19 cellular contexts compared by ENCODE assay signal in the genomic region with DNA sequence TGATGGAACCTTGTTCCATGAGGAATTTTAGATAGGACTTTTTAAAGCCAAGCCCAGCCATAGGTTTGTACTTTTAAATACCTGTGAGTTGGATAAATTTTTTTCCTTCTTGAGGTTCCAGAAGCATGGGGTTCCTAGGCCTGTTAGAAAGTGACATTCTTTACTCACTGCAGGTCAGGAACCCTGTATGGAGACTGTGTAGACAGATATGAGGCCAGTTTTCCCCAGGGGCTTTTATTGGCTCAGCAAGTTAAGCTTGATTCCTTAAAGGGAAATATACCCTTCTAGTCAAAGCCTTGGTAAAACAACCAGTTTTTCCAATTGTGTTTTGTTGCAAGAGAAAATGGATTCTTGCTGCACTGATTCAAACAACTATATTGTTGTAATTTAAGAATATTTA. TPM values are rescaled to one million over a fixed set of nuclear protein-coding genes. Genes with fewer than 3 reads are reported as not detected.
DNase-seq lines count a peak whose midpoint lies in the region; ATAC-seq and TF ChIP-seq lines count a peak whose summit lies in the region.
"Had no signal": no experiment of that assay in that cellular context is flagged by ENCODE, and none has a peak within 500 bp of the region (broad histone marks: within the 10 kb centered on the region; RNA-seq: fewer than 3 reads in every experiment).

No MANE protein-coding gene starts in this region.

- H3K27ac Mint-ChIP-seq in progenitor cell of endocrine pancreas = peak overlapping the region; percentile 43
- H3K27ac Mint-ChIP-seq in naive thymus-derived CD4-positive, alpha-beta T cell = no peak overlapping the region
- H3K27ac Mint-ChIP-seq: activated CD8-positive, alpha-beta memory T cell treated with anti-CD3 and anti-CD28 coated beads, Interleukin-2, amount 10 ng/mL, durations not matched to agents 7 days and 5 days; activated naive CD4-positive, alpha-beta T cell treated with anti-CD3 and anti-CD28 coated beads, Interleukin-2, amount 50 U/mL, for 24 hours had no signal

- peak overlapping the region; percentile 60; the same call in 1 of the 2 replicates for H3K4me3 ChIP-seq in BLaER1
- H3K4me3 ChIP-seq in fibroblast of the aortic adventitia (ENCODE audit: low read depth, low read length) = no peak overlapping the region
- H3K4me3 ChIP-seq in naive thymus-derived CD4-positive, alpha-beta T cell (ENCODE audit: low read length) = no peak overlapping the region
- H3K4me3 ChIP-seq: upper lobe of right lung had no signal

- H3K9me3 ChIP-seq in BLaER1 = no peaks in the 10 kb centered on the region
- no peaks in the 10 kb centered on the region for H3K9me3 ChIP-seq in naive thymus-derived CD4-positive, alpha-beta T cell (ENCODE audit: control insufficient read depth in 2 of 3, low read length in 3 of 3)
- H3K9me3 ChIP-seq: SJCRH30, upper lobe of right lung had no signal

- H3K36me3 Mint-ChIP-seq in progenitor cell of endocrine pancreas (ENCODE audit: insufficient read depth) = peaks cover 38% of the 10 kb centered on the region
- peaks cover 0 to 14% (median 10%) of the 10 kb centered on the region in 5 donors for H3K36me3 Mint-ChIP-seq in naive thymus-derived CD4-positive, alpha-beta T cell
- H3K36me3 Mint-ChIP-seq: naive thymus-derived CD8-positive, alpha-beta T cell had no signal

- CTCF ChIA-PET in naive thymus-derived CD4-positive, alpha-beta T cell (lab: Charles Lee) = no interaction called here

- POLR2A ChIA-PET in naive thymus-derived CD4-positive, alpha-beta T cell (lab: Charles Lee) = no interaction called here

- H3K27ac ChIP-seq in BLaER1 = peak overlapping the region; percentile 82; the same call in 1 of the 2 replicates
- no peak overlapping the region for H3K27ac ChIP-seq in naive thymus-derived CD4-positive, alpha-beta T cell (ENCODE audit: low read depth, low read length)
- H3K27ac ChIP-seq: foreskin keratinocyte, SJCRH30, VCaP had no signal

- no peaks in the 10 kb centered on the region for H3K9me3 Mint-ChIP-seq in progenitor cell of endocrine pancreas (ENCODE audit: low read depth)
- no peaks in the 10 kb centered on the region for H3K9me3 Mint-ChIP-seq in naive thymus-derived CD4-positive, alpha-beta T cell
- H3K9me3 Mint-ChIP-seq: activated naive CD4-positive, alpha-beta T cell treated with anti-CD3 and anti-CD28 coated beads, Interleukin-2, amount 50 U/mL, for 24 hours; naive thymus-derived CD8-positive, alpha-beta T cell had no signal

- intact Hi-C loops in naive thymus-derived CD4-positive, alpha-beta T cell (cut with micrococcal nuclease) = no loop called here

- DNase-seq in OCI-M1 (lab: John Stamatoyannopoulos, UW) (peak; percentile 11), fibroblast of the aortic adventitia (ENCODE audit: low read depth) (peak; percentile 64), progenitor cell of endocrine pancreas (ENCODE audit: low spot score, unreplicated experiment) (no peak)
- no peak for DNase-seq in naive thymus-derived CD4-positive, alpha-beta T cell
- DNase-seq in stimulated activated CD4-positive, alpha-beta T cell treated with anti-CD3 and anti-CD28 coated beads, Interleukin-4, amount 100 ng/mL, for 24 hours = no peak
- DNase-seq: activated CD8-positive, alpha-beta memory T cell treated with anti-CD3 and anti-CD28 coated beads, Interleukin-2, amount 10 ng/mL, durations not matched to agents 7 days and 5 days; foreskin keratinocyte; IMR-90; naive thymus-derived CD8-positive, alpha-beta T cell; NCI-H187; NCI-H774; SJCRH30; small intestine; upper lobe of right lung had no signal

- no peaks in the 10 kb centered on the region for H3K27me3 Mint-ChIP-seq in progenitor cell of endocrine pancreas
- no peaks in the 10 kb centered on the region for H3K27me3 Mint-ChIP-seq in naive thymus-derived CD4-positive, alpha-beta T cell
- H3K27me3 Mint-ChIP-seq: activated CD8-positive, alpha-beta memory T cell treated with anti-CD3 and anti-CD28 coated beads, Interleukin-2, amount 10 ng/mL, durations not matched to agents 7 days and 5 days; activated naive CD4-positive, alpha-beta T cell treated with anti-CD3 and anti-CD28 coated beads, Interleukin-2, amount 50 U/mL, for 24 hours had no signal

- no peaks in the 10 kb centered on the region for H3K27me3 ChIP-seq in BLaER1
- no peaks in the 10 kb centered on the region for H3K27me3 ChIP-seq in naive thymus-derived CD4-positive, alpha-beta T cell (ENCODE audit: control insufficient read depth in 2 of 2, insufficient read depth in 2 of 2, low read length in 2 of 2)
- H3K27me3 ChIP-seq: foreskin keratinocyte, SJCRH30, upper lobe of right lung had no signal

- H3K4me1 ChIP-seq in BLaER1 = peaks cover 46% of the 10 kb centered on the region
- H3K4me1 ChIP-seq in naive thymus-derived CD4-positive, alpha-beta T cell (ENCODE audit: control insufficient read depth in 2 of 2, insufficient read depth in 2 of 2, low read length in 2 of 2) = no peaks in the 10 kb centered on the region
- H3K4me1 ChIP-seq: foreskin keratinocyte had no signal

- TF ChIP-seq CTCF in fibroblast of the aortic adventitia (IDR thresholded peaks at IDR 0.05; ENCODE audit: insufficient read depth, low read length) (no peak), progenitor cell of endocrine pancreas (IDR thresholded peaks at IDR 0.05; ENCODE audit: unreplicated experiment) (no peak)

- peak overlapping the region; percentile 94 for H3K4me2 ChIP-seq in BLaER1

- peak overlapping the region; percentile 76; the same call in 1 of the 2 replicates for H3K9ac ChIP-seq in BLaER1

- H3K4me3 Mint-ChIP-seq in progenitor cell of endocrine pancreas (ENCODE audit: low read depth) = no peak overlapping the region
- no peak overlapping the region for H3K4me3 Mint-ChIP-seq in naive thymus-derived CD4-positive, alpha-beta T cell
- H3K4me3 Mint-ChIP-seq: activated CD8-positive, alpha-beta memory T cell treated with anti-CD3 and anti-CD28 coated beads, Interleukin-2, amount 10 ng/mL, durations not matched to agents 7 days and 5 days; activated naive CD4-positive, alpha-beta T cell treated with anti-CD3 and anti-CD28 coated beads, Interleukin-2, amount 50 U/mL, for 24 hours had no signal

- H3K36me3 ChIP-seq in BLaER1 = 0 out of 2 replicates have a peak, but pooled peaks cover 8% of the 10 kb centered on the region
- no peaks in the 10 kb centered on the region for H3K36me3 ChIP-seq in naive thymus-derived CD4-positive, alpha-beta T cell (ENCODE audit: control insufficient read depth in 2 of 3, insufficient read depth in 3 of 3, low read length in 3 of 3)
- H3K36me3 ChIP-seq: SJCRH30 had no signal

- peaks cover 65% of the 10 kb centered on the region for H3K4me1 Mint-ChIP-seq in progenitor cell of endocrine pancreas (ENCODE audit: low read depth)
- peaks cover 7 to 15% (median 10%) of the 10 kb centered on the region in 7 donors for H3K4me1 Mint-ChIP-seq in naive thymus-derived CD4-positive, alpha-beta T cell

- no peaks in the 10 kb centered on the region for H4K20me1 ChIP-seq in BLaER1

- ATAC-seq in GM18868 (IDR thresholded peaks at IDR 0.05; ENCODE audit: unreplicated experiment) = no peak
- ATAC-seq in HG02798 (IDR thresholded peaks at IDR 0.05; ENCODE audit: poor library complexity, unreplicated experiment) = no peak
- ATAC-seq in naive thymus-derived CD4-positive, alpha-beta T cell = no peak
- ATAC-seq: foreskin keratinocyte, upper lobe of right lung had no signal

RNA-seq across cellular contexts. Expression of a gene that starts 38.4 kb away (rescaled TPM):
- total RNA-seq in fibroblast of the aortic adventitia (ENCODE audit: low replicate concordance) (9.7 and 14.2 TPM in 2 replicates), progenitor cell of endocrine pancreas (33.1 and 39.2 TPM in 2 replicates)
- 10 to 100 TPM; 24.9 to 30.5 (median 27.3) TPM for total RNA-seq in naive thymus-derived CD4-positive, alpha-beta T cell
- polyA plus RNA-seq in naive thymus-derived CD4-positive, alpha-beta T cell = 10 to 100 TPM; 25.5 to 32.0 TPM

RNA-seq across cellular contexts. Expression of a gene that starts 49.1 kb away (rescaled TPM):
- total RNA-seq in fibroblast of the aortic adventitia (ENCODE audit: low replicate concordance) = 36.9 and 101 TPM in 2 replicates
- total RNA-seq in progenitor cell of endocrine pancreas = 250 and 262 TPM in 2 replicates
- 10 to 100 TPM in 4 of 5 experiments, 1 to 10 TPM in 1; 8.0 to 75.6 (median 15.9) TPM for total RNA-seq in naive thymus-derived CD4-positive, alpha-beta T cell
- polyA plus RNA-seq in naive thymus-derived CD4-positive, alpha-beta T cell = 1 to 10 TPM; 3.1 to 4.9 TPM

Comparison
In these comparisons a context has a peak if more than half of its experiments do, and no peak if none do; other contexts are left out.
1. DNase-seq: peak in OCI-M1 (single experiment) and fibroblast of the aortic adventitia (single experiment); none in progenitor cell of endocrine pancreas (single experiment), naive thymus-derived CD4-positive, alpha-beta T cell (0 of 9) and stimulated activated CD4-positive, alpha-beta T cell treated with anti-CD3 and anti-CD28 coated beads, Interleukin-4, amount 100 ng/mL, for 24 hours (single experiment).